8 cellular contexts compared by ENCODE assay signal in genomic region chr5:7747728-7748127, GRCh38.
"Had no signal": no experiment of that assay in that cellular context is flagged by ENCODE, and none has a peak within 500 bp of the region (broad histone marks: within the 10 kb centered on the region; RNA-seq: fewer than 3 reads in every experiment).

No MANE protein-coding gene starts in this region.

- H2AFZ ChIP-seq: GM23248 had no signal

- H3K4me1 ChIP-seq: HAP-1 had no signal

- H3K4me3 ChIP-seq: GM23248, HAP-1, K562 had no signal

- DNase-seq: GM23248, GOT3, H7, HFFc6, IMR-90 had no signal

- H3K36me3 ChIP-seq: HAP-1 had no signal

- ATAC-seq: HCT116, K562 had no signal

- H3K9me3 ChIP-seq: HAP-1 had no signal

- H3K27ac ChIP-seq: GM23248 had no signal
